ENCODE assay signal across 9 cellular contexts in genomic region chr3:75670891-75671612, GRCh38. TPM values are rescaled to one million over a fixed set of nuclear protein-coding genes. Genes with fewer than 3 reads are reported as not detected.
DNase-seq lines count a peak whose midpoint lies in the region; ATAC-seq and TF ChIP-seq lines count a peak whose summit lies in the region.
"Not testable (repeated sequence)": the region's sequence is repeated elsewhere in the genome, so short reads cannot be mapped to it uniquely, and the experiment has no call there.
"Had no signal": no experiment of that assay in that cellular context is flagged by ENCODE, and none has a peak within 500 bp of the region (broad histone marks: within the 10 kb centered on the region; RNA-seq: fewer than 3 reads in every experiment).

No MANE protein-coding gene starts in this region.

- H3K27me3 Mint-ChIP-seq in activated T-helper 1 cell treated with anti-CD3 and anti-CD28 coated beads, Interleukin-12 subunit alpha, Interleukin-12 subunit beta, Interleukin-2, Interleukin-4 antibody, amounts not matched to agents 30 ng/mL and 10 ng/mL and 1 ng/mL, durations not matched to agents 14 hours and 24 hours and 36 hours (ENCODE audit: insufficient read depth): peaks cover 45% of the 10 kb centered on the region

- not testable (repeated sequence) for ATAC-seq in psoas muscle

- peaks cover 34% of the 10 kb centered on the region for H3K9me3 Mint-ChIP-seq in activated T-helper 1 cell treated with anti-CD3 and anti-CD28 coated beads, Interleukin-12 subunit alpha, Interleukin-12 subunit beta, Interleukin-2, Interleukin-4 antibody, amounts not matched to agents 30 ng/mL and 10 ng/mL and 1 ng/mL, durations not matched to agents 14 hours and 24 hours and 36 hours

- H3K27ac Mint-ChIP-seq in activated T-helper 1 cell treated with anti-CD3 and anti-CD28 coated beads, Interleukin-12 subunit alpha, Interleukin-12 subunit beta, Interleukin-2, Interleukin-4 antibody, amounts not matched to agents 30 ng/mL and 10 ng/mL and 1 ng/mL, durations not matched to agents 14 hours and 24 hours and 36 hours: not testable (repeated sequence)

- H3K9me3 ChIP-seq in cardiac muscle cell (ENCODE audit: low read depth); mesenchymal stem cell (ENCODE audit: control insufficient read depth, low read length); psoas muscle: not testable (repeated sequence)

- intact Hi-C loops in activated T-helper 1 cell treated with anti-CD3 and anti-CD28 coated beads, Interleukin-12 subunit alpha, Interleukin-12 subunit beta, Interleukin-2, Interleukin-4 antibody, amounts not matched to agents 30 ng/mL and 10 ng/mL and 1 ng/mL, durations not matched to agents 14 hours and 24 hours and 36 hours (cut with micrococcal nuclease); psoas muscle (cut with DNase I): not testable (repeated sequence)

- peak overlapping the region; percentile 2 for H3K4me3 Mint-ChIP-seq in activated T-helper 1 cell treated with anti-CD3 and anti-CD28 coated beads, Interleukin-12 subunit alpha, Interleukin-12 subunit beta, Interleukin-2, Interleukin-4 antibody, amounts not matched to agents 30 ng/mL and 10 ng/mL and 1 ng/mL, durations not matched to agents 14 hours and 24 hours and 36 hours

- TF ChIP-seq CTCF in NB4 (IDR thresholded peaks at IDR 0.05; ENCODE audit: low read depth, low read length); coronary artery (IDR thresholded peaks at IDR 0.05); cardiac muscle cell (IDR thresholded peaks at IDR 0.05; ENCODE audit: low read depth, low read length); psoas muscle (IDR thresholded peaks at IDR 0.05): not testable (repeated sequence)

- H2AK5ac ChIP-seq in mesenchymal stem cell (ENCODE audit: low read length, severe bottlenecking): not testable (repeated sequence)

- H3K4me3 ChIP-seq in NB4 (ENCODE audit: low read depth, low read length): peak overlapping the region; percentile 43
- H3K4me3 ChIP-seq in coronary artery: peak overlapping the region; percentile 64
- H3K4me3 ChIP-seq in cardiac muscle cell: peak overlapping the region; percentile 10
- peak overlapping the region; percentile 20 to 70 for H3K4me3 ChIP-seq in mesenchymal stem cell (ENCODE audit: insufficient read depth in 1 of 2, low read depth in 1 of 2, low read length in 2 of 2)
- H3K4me3 ChIP-seq in psoas muscle: peak overlapping the region; percentile 64

- H2BK120ac ChIP-seq in mesenchymal stem cell (ENCODE audit: low read depth, low read length): not testable (repeated sequence)

- not testable (repeated sequence) for H4K91ac ChIP-seq in mesenchymal stem cell (ENCODE audit: low read length)

- not testable (repeated sequence) for H2BK15ac ChIP-seq in mesenchymal stem cell (ENCODE audit: low read depth, poor library complexity, severe bottlenecking)

- TF ChIP-seq POLR2A in NB4 (IDR thresholded peaks at IDR 0.05; ENCODE audit: extremely low read depth, insufficient read length): not testable (repeated sequence)

- H2BK5ac ChIP-seq in mesenchymal stem cell (ENCODE audit: low read depth, low read length, poor library complexity, severe bottlenecking): not testable (repeated sequence)

- not testable (repeated sequence) for H3K27ac ChIP-seq in coronary artery, cardiac muscle cell, psoas muscle
- peak overlapping the region; percentile 28 for H3K27ac ChIP-seq in mesenchymal stem cell (ENCODE audit: low read length, poor library complexity, severe bottlenecking)

- H3K4me2 ChIP-seq in mesenchymal stem cell (ENCODE audit: low read length, poor library complexity, severe bottlenecking): peak overlapping the region; percentile 71

- not testable (repeated sequence) for H3K4ac ChIP-seq in mesenchymal stem cell (ENCODE audit: low read depth in 1 of 2, low read length in 2 of 2)

- not testable (repeated sequence) for H3K79me1 ChIP-seq in mesenchymal stem cell (replicated peaks; ENCODE audit: low read length, poor library complexity, severe bottlenecking)

- H3K18ac ChIP-seq in mesenchymal stem cell (ENCODE audit: low read depth in 1 of 2, low read length in 2 of 2): peak overlapping the region; percentile 64 to 70

- DNase-seq in EL (peak; percentile 40), cardiac muscle cell (ENCODE audit: low read depth in 1 of 2, low spot score in 1 of 2) (peak; percentile 14 to 22), mesenchymal stem cell (peak; percentile 94)
- not testable (repeated sequence) for DNase-seq in NB4 (ENCODE audit: low read depth); activated T-helper 1 cell treated with anti-CD3 and anti-CD28 coated beads, Interleukin-12 subunit alpha, Interleukin-12 subunit beta, Interleukin-2, Interleukin-4 antibody, amounts not matched to agents 30 ng/mL and 10 ng/mL and 1 ng/mL, durations not matched to agents 14 hours and 24 hours and 36 hours (ENCODE audit: low spot score); coronary artery (ENCODE audit: low spot score); psoas muscle

- not testable (repeated sequence) for H3K4me1 Mint-ChIP-seq in activated T-helper 1 cell treated with anti-CD3 and anti-CD28 coated beads, Interleukin-12 subunit alpha, Interleukin-12 subunit beta, Interleukin-2, Interleukin-4 antibody, amounts not matched to agents 30 ng/mL and 10 ng/mL and 1 ng/mL, durations not matched to agents 14 hours and 24 hours and 36 hours (ENCODE audit: low read depth)

- H3K9ac ChIP-seq in mesenchymal stem cell (ENCODE audit: low read length): peak overlapping the region; percentile 60

- H3K27me3 ChIP-seq in cardiac muscle cell (peaks cover 67% of the 10 kb centered on the region), mesenchymal stem cell (ENCODE audit: control insufficient read depth in 1 of 2, insufficient read depth in 1 of 2, low read length in 2 of 2) (peaks cover 17 to 22% of the 10 kb centered on the region in 2 experiments), psoas muscle (ENCODE audit: insufficient read depth in 3 of 3, low read length in 2 of 3) (peaks cover 0 to 70% (median 26%) of the 10 kb centered on the region in 3 donors)

- not testable (repeated sequence) for H2AFZ ChIP-seq in mesenchymal stem cell (ENCODE audit: low read depth, low read length)

- not testable (repeated sequence) for H3K36me3 Mint-ChIP-seq in activated T-helper 1 cell treated with anti-CD3 and anti-CD28 coated beads, Interleukin-12 subunit alpha, Interleukin-12 subunit beta, Interleukin-2, Interleukin-4 antibody, amounts not matched to agents 30 ng/mL and 10 ng/mL and 1 ng/mL, durations not matched to agents 14 hours and 24 hours and 36 hours (ENCODE audit: low read depth)

- WGBS in mesenchymal stem cell: 7% methylated on average over 38 of the region's 38 CpGs
- WGBS in psoas muscle, 3 donors: 11 to 18% (median 14%) methylated on average over 38 of the region's 38 CpGs

- not testable (repeated sequence) for H4K8ac ChIP-seq in mesenchymal stem cell (ENCODE audit: low read length)

- H3K4me1 ChIP-seq in cardiac muscle cell (ENCODE audit: low read depth): peaks cover 16% of the 10 kb centered on the region
- not testable (repeated sequence) for H3K4me1 ChIP-seq in mesenchymal stem cell (ENCODE audit: control insufficient read depth, insufficient read depth, low read depth, low read length); psoas muscle

- H3K23ac ChIP-seq in mesenchymal stem cell (ENCODE audit: low read length in 2 of 2): not testable (repeated sequence)

- not testable (repeated sequence) for H3K36me3 ChIP-seq in cardiac muscle cell; mesenchymal stem cell (ENCODE audit: control insufficient read depth in 1 of 2, insufficient read depth in 2 of 2, low read depth in 1 of 2, low read length in 2 of 2); psoas muscle (ENCODE audit: insufficient read depth in 1 of 2, low read depth in 1 of 2)

- not testable (repeated sequence) for H3K14ac ChIP-seq in mesenchymal stem cell (ENCODE audit: low read length in 2 of 2)

- peak overlapping the region; percentile 56 to 74 for H2BK12ac ChIP-seq in mesenchymal stem cell (ENCODE audit: low read length in 2 of 2)

RNA-seq across cellular contexts. Expression of gene FRG2C, which starts 6.9 kb away (rescaled TPM):
- not detected in 2 replicates for total RNA-seq in activated T-helper 1 cell treated with anti-CD3 and anti-CD28 coated beads, Interleukin-12 subunit alpha, Interleukin-12 subunit beta, Interleukin-2, Interleukin-4 antibody, amounts not matched to agents 30 ng/mL and 10 ng/mL and 1 ng/mL, durations not matched to agents 14 hours and 24 hours and 36 hours
- total RNA-seq in cardiac muscle cell (not detected in 2 replicates), psoas muscle (not detected)
- polyA plus RNA-seq in cardiac muscle cell (not detected in 2 replicates), psoas muscle (not detected)
- polyA plus RNA-seq in mesenchymal stem cell (2013, experiment 1 of 2): 0.04 TPM
- polyA plus RNA-seq in mesenchymal stem cell (2013, experiment 2 of 2): not detected
- total RNA-seq: left cardiac atrium, renal cortical epithelial cell had no signal

Comparison
In these comparisons a context has a peak if more than half of its experiments do, and no peak if none do; other contexts are left out.
1. H3K4me3 ChIP-seq: peak in every context shown above with its lines; median percentile 64 in coronary artery; 64 in psoas muscle; 45 in mesenchymal stem cell; 43 in NB4; 10 in cardiac muscle cell.